2 cellular contexts compared by ENCODE assay signal in the genomic region with DNA sequence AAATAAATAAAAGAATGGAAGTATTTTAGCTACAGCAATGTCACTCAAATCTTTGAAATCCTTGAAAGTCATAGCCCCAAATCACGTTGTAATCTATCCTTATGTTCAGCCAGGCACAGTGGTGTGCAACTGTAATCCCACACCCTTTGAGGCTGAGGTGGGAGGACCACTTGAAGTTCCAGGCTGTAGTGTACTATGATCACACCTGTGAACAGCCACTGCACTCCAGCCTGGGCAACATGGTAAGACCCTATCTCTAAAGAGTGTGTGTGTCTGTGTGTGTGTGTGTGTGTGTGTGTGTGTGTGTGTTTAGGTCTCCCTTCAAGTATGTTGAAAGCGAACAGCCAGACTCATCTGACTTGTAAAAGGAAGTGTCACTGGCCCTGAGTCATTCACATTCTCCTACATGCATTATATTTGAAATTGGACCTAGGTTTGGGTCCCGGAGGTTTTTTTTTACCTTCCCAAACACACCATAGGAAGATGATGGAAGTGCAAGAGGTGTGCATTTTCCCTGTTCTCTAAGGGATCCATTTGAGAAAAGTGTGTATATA.
TF ChIP-seq lines count a peak whose summit lies in the region.

No MANE protein-coding gene starts in this region.

TF ChIP-seq in HCT116, 20 proteins besides CTCF, POLR2A, EP300 and RAD21:
- no peak for TF ChIP-seq ZFX (IDR thresholded peaks at IDR 0.05)
- TF ChIP-seq SP1 (IDR thresholded peaks at IDR 0.05; ENCODE audit: low read depth) = 0 out of 2 replicates have a peak, but pooled peaks have one; percentile 13

TF ChIP-seq in H1, 55 proteins besides CTCF, POLR2A, EP300 and RAD21:
- TF ChIP-seq SIX5 (IDR thresholded peaks at IDR 0.05; ENCODE audit: low read depth, low read length) (no peak), CBX8 (IDR thresholded peaks at IDR 0.05; ENCODE audit: borderline replicate concordance, low read depth, low read length) (no peak), GABPA (IDR thresholded peaks at IDR 0.05; ENCODE audit: borderline replicate concordance, insufficient read depth, low read length) (no peak), HDAC2 (IDR thresholded peaks at IDR 0.05; ENCODE audit: borderline replicate concordance in 1 of 2, low read depth in 2 of 2, low read length in 2 of 2) (no peak), EGR1 (IDR thresholded peaks at IDR 0.05; ENCODE audit: borderline replicate concordance, low read depth, low read length) (no peak), SP1 (IDR thresholded peaks at IDR 0.05; ENCODE audit: low read depth, low read length) (no peak), TCF12 (IDR thresholded peaks at IDR 0.05; ENCODE audit: low read depth, low read length) (no peak), CEBPB (IDR thresholded peaks at IDR 0.05; ENCODE audit: low read depth, low read length) (no peak), JUND (IDR thresholded peaks at IDR 0.05; ENCODE audit: low read length) (no peak), HDAC6 (IDR thresholded peaks at IDR 0.05; ENCODE audit: low read depth, low read length) (no peak), TBP (IDR thresholded peaks at IDR 0.05; ENCODE audit: low read depth, low read length) (no peak), NRF1 (IDR thresholded peaks at IDR 0.05; ENCODE audit: low read depth, low read length) (no peak)
